Comparison of ENCODE assay signal across 1 cellular context in genomic region chr7:151824285-151824950, GRCh38.
TF ChIP-seq lines count a peak whose summit lies in the region.

No MANE protein-coding gene starts in this region.

TF ChIP-seq in K562, 482 proteins besides CTCF, POLR2A, EP300 and RAD21 (continued from another document):
- TF ChIP-seq MAZ (CRISPR knock-in tag; conservative IDR thresholded peaks at IDR 0.05 in 1 of 2, IDR thresholded peaks at IDR 0.05 in 1 of 2) (no peak), ESRRA (IDR thresholded peaks at IDR 0.05; ENCODE audit: borderline replicate concordance, low read depth) (no peak), ZNF77 (CRISPR knock-in tag; IDR thresholded peaks at IDR 0.05) (no peak), ZZZ3 (IDR thresholded peaks at IDR 0.05) (no peak), RREB1 (CRISPR knock-in tag; IDR thresholded peaks at IDR 0.05) (no peak), ELF2 (CRISPR knock-in tag; IDR thresholded peaks at IDR 0.05) (no peak), BRD4 (IDR thresholded peaks at IDR 0.05) (no peak), SRSF9 (IDR thresholded peaks at IDR 0.05; ENCODE audit: borderline replicate concordance, low read depth, low read length) (no peak), FOXJ3 (CRISPR knock-in tag; IDR thresholded peaks at IDR 0.05) (no peak), E2F8 (IDR thresholded peaks at IDR 0.05; ENCODE audit: low read depth, partially characterized antibody) (no peak)
